1 cellular context compared by ENCODE assay signal in genomic region chr17:731644-731942, GRCh38.
TF ChIP-seq lines count a peak whose summit lies in the region.

No MANE protein-coding gene starts in this region.

TF ChIP-seq in K562, 482 proteins besides CTCF, POLR2A, EP300 and RAD21:
- TF ChIP-seq HMGN3 (IDR thresholded peaks at IDR 0.05; ENCODE audit: borderline replicate concordance, extremely low read depth, insufficient read length, low read depth, low read length), result peak; percentile 11
